ENCODE assay signal across 1 cellular context in genomic region chrX:16771483-16772398, GRCh38.
TF ChIP-seq lines count a peak whose summit lies in the region.

No MANE protein-coding gene starts in this region.

TF ChIP-seq in K562, 482 proteins besides CTCF, POLR2A, EP300 and RAD21 (continued from another document and continues in another):
- TF ChIP-seq ZNF318 (IDR thresholded peaks at IDR 0.05; ENCODE audit: borderline replicate concordance in 1 of 2, low read depth in 1 of 2) (peak in 1 of 2 experiments; percentile 95; a peak in 2 of 4 replicates), NR2C1 (IDR thresholded peaks at IDR 0.05) (no peak), NR2C1 (tag; IDR thresholded peaks at IDR 0.05) (no peak), ZNF143 (CRISPR knock-in tag; IDR thresholded peaks at IDR 0.05) (peak; percentile 79), ZNF644 (tag; IDR thresholded peaks at IDR 0.05; ENCODE audit: low read depth) (no peak), PRMT5 (CRISPR knock-in tag; IDR thresholded peaks at IDR 0.05) (no peak), BCLAF1 (IDR thresholded peaks at IDR 0.05; ENCODE audit: borderline replicate concordance in 1 of 2, control insufficient read depth in 1 of 2, low read depth in 2 of 2, low read length in 1 of 2) (peak in 1 of 2 experiments; percentile 100; a peak in 2 of 4 replicates), HNRNPUL1 (IDR thresholded peaks at IDR 0.05; ENCODE audit: low read length) (peak; percentile 93), NFXL1 (CRISPR knock-in tag; IDR thresholded peaks at IDR 0.05) (no peak), ZNF696 (CRISPR knock-in tag; conservative IDR thresholded peaks at IDR 0.05) (peak; percentile 88), FOXK2 (conservative IDR thresholded peaks at IDR 0.05 in 1 of 2, IDR thresholded peaks at IDR 0.05 in 1 of 2; ENCODE audit: low read depth in 2 of 2) (peak; percentile 66 to 70; a peak in 3 of 4 replicates), ZNF253 (CRISPR knock-in tag; conservative IDR thresholded peaks at IDR 0.05) (peak; percentile 90), ARID3B (CRISPR knock-in tag; IDR thresholded peaks at IDR 0.05; ENCODE audit: borderline replicate concordance) (no peak), NEUROD1 (IDR thresholded peaks at IDR 0.05; ENCODE audit: borderline replicate concordance, low read depth, low read length, partially characterized antibody) (peak; percentile 27), CGGBP1 (CRISPR knock-in tag; IDR thresholded peaks at IDR 0.05) (peak; percentile 99), CHCHD3 (CRISPR knock-in tag; IDR thresholded peaks at IDR 0.05) (peak; percentile 98), ARHGAP35 (IDR thresholded peaks at IDR 0.05; ENCODE audit: partially characterized antibody) (peak; percentile 97), EP400 (IDR thresholded peaks at IDR 0.05) (peak; percentile 76), GATAD2B (IDR thresholded peaks at IDR 0.05; ENCODE audit: borderline replicate concordance) (peak; percentile 66; the same call in 1 of the 2 replicates), MBD1 (CRISPR knock-in tag; IDR thresholded peaks at IDR 0.05) (no peak), CHAMP1 (IDR thresholded peaks at IDR 0.05) (no peak), SOX6 (IDR thresholded peaks at IDR 0.05) (peak; percentile 95), SIN3B (IDR thresholded peaks at IDR 0.05; ENCODE audit: low read depth) (0 out of 2 replicates have a peak, but pooled peaks have one; percentile 21), TFAP4 (CRISPR knock-in tag; IDR thresholded peaks at IDR 0.05; ENCODE audit: borderline replicate concordance) (peak; percentile 7; the same call in 1 of the 2 replicates), ZNF764 (CRISPR knock-in tag; IDR thresholded peaks at IDR 0.05; ENCODE audit: low read depth) (peak; percentile 74), ZNF717 (CRISPR knock-in tag; IDR thresholded peaks at IDR 0.05) (peak; percentile 86), BRD4 (IDR thresholded peaks at IDR 0.05) (no peak), MED1 (CRISPR knock-in tag; IDR thresholded peaks at IDR 0.05; ENCODE audit: borderline replicate concordance) (no peak), ESRRB (CRISPR knock-in tag; IDR thresholded peaks at IDR 0.05; ENCODE audit: borderline replicate concordance) (peak; percentile 84; the same call in 1 of the 2 replicates), PML (IDR thresholded peaks at IDR 0.05; ENCODE audit: low read length) (peak; percentile 100), MBD2 (IDR thresholded peaks at IDR 0.05; ENCODE audit: borderline replicate concordance, low read depth) (peak; percentile 83; the same call in 1 of the 2 replicates), HOXB6 (CRISPR knock-in tag; IDR thresholded peaks at IDR 0.05; ENCODE audit: borderline replicate concordance) (peak; percentile 73; the same call in 1 of the 2 replicates), SIN3A (IDR thresholded peaks at IDR 0.05; ENCODE audit: borderline replicate concordance in 2 of 2, control insufficient read depth in 1 of 2, low read depth in 2 of 2, low read length in 2 of 2) (peak in 1 of 2 experiments; percentile 93; a peak in 2 of 4 replicates), ZBTB7A (IDR thresholded peaks at IDR 0.05; ENCODE audit: borderline replicate concordance, control insufficient read depth, low read depth, low read length) (peak; percentile 40; the same call in 1 of the 2 replicates), ZFP30 (CRISPR knock-in tag; IDR thresholded peaks at IDR 0.05; ENCODE audit: borderline replicate concordance) (peak; percentile 35; the same call in 1 of the 2 replicates), POLR2B (IDR thresholded peaks at IDR 0.05; ENCODE audit: low read depth, partially characterized antibody) (peak; percentile 99), RB1 (IDR thresholded peaks at IDR 0.05; ENCODE audit: low read depth) (no peak), HMBOX1 (IDR thresholded peaks at IDR 0.05) (peak; percentile 52), NCOA1 (IDR thresholded peaks at IDR 0.05; ENCODE audit: low read depth) (peak; percentile 47; the same call in 1 of the 2 replicates), LCOR (CRISPR knock-in tag; IDR thresholded peaks at IDR 0.05) (peak; percentile 55; the same call in 1 of the 2 replicates)
